In the genomic region with DNA sequence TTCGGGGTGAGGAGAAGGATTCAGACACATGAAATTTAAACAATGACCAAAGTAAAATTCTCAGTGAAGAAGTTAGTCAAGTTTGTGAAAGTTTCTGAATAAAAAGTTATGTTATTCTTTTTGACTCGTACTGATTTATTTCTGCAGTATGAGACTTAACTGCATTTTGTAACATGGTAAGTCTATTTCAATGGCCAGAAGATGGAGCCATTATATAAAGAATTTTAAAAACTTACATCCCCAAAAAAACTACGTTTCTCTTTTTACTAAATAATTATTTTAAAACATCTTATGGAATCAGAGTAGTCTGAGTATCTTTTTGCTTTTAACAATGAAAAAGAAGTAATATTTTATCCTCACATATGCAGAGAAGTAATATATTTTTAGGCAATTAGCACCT, we compare ENCODE assay signal across 18 cellular contexts. TPM values are rescaled to one million over a fixed set of nuclear protein-coding genes. Genes with fewer than 3 reads are reported as not detected.
DNase-seq lines count a peak whose midpoint lies in the region; ATAC-seq, FAIRE-seq and TF ChIP-seq lines count a peak whose summit lies in the region.
"Had no signal": no experiment of that assay in that cellular context is flagged by ENCODE, and none has a peak within 500 bp of the region (broad histone marks: within the 10 kb centered on the region; RNA-seq: fewer than 3 reads in every experiment).

No MANE protein-coding gene starts in this region.

- peak; percentile 22; the same call in 1 of the 2 replicates for TF ChIP-seq CTCF in AG04450 (IDR thresholded peaks at IDR 0.05; ENCODE audit: low read depth, low read length)
- TF ChIP-seq CTCF in LNCAP (IDR thresholded peaks at IDR 0.05): peak; percentile 39
- TF ChIP-seq CTCF in choroid plexus epithelial cell (conservative IDR thresholded peaks at IDR 0.05; ENCODE audit: low read depth, low read length): peak; percentile 40
- no peak for TF ChIP-seq CTCF in HepG2 (CRISPR knock-in tag; IDR thresholded peaks at IDR 0.05)

- FAIRE-seq in HepG2 (lab: Jason Lieb, UNC) (no peak), GM12892 (lab: Jason Lieb, UNC) (no peak)
- FAIRE-seq: keratinocyte had no signal

- no peaks in the 10 kb centered on the region for H3K79me2 ChIP-seq in HepG2 (ENCODE audit: insufficient read depth, low read length)

- H3K4me2 ChIP-seq in HepG2 (ENCODE audit: low read depth, low read length): no peak overlapping the region

- DNase-seq in AG04450 (ENCODE audit: low read depth, low spot score): no peak
- DNase-seq in choroid plexus epithelial cell (ENCODE audit: low read depth): peak; percentile 54
- DNase-seq in HepG2 (ENCODE audit: low spot score): no peak
- no peak for DNase-seq in activated CD4-positive, alpha-beta memory T cell treated with anti-CD3 and anti-CD28 coated beads, Interleukin-2, amount 10 ng/mL, durations not matched to agents 7 days and 5 days
- no peak for DNase-seq in GM12892 (ENCODE audit: insufficient read length)
- no peak for DNase-seq in NOMO-1 treated with dmso at 0.1 percent for 144 hours (lab: John Stamatoyannopoulos, UW; ENCODE audit: unreplicated experiment)
- DNase-seq: activated CD8-positive, alpha-beta T cell treated with anti-CD3 and anti-CD28 coated beads, Interleukin-2, amount 10 ng/mL, durations not matched to agents 7 days and 5 days; activated gamma-delta T cell treated with Interleukin-2 at 50 U/mL for 16 hours; NCI-H1417; NCI-H526; right cardiac atrium; SHP77; stimulated activated naive CD8-positive, alpha-beta T cell treated with anti-CD3 and anti-CD28 coated beads, Interleukin-15, Interleukin-2, amounts not matched to agents 100 U/mL and 50 U/mL, for 24 hours had no signal

- POLR2A ChIA-PET in AG04450 (lab: Yijun Ruan, JAX): no interaction called here
- POLR2A ChIA-PET in HepG2 (lab: Yijun Ruan, JAX): interaction anchor here (3.2 kb wide), 1 partner anchor 44 kb away, joined by 41 read pairs; no protein-coding TSS in a partner anchor
- POLR2A ChIA-PET in activated CD4-positive, alpha-beta memory T cell treated with anti-CD3 and anti-CD28 coated beads, Interleukin-2, amount 10 ng/mL, durations not matched to agents 7 days and 5 days (lab: Charles Lee): no interaction called here

- H3K27me3 Mint-ChIP-seq in activated CD4-positive, alpha-beta memory T cell treated with anti-CD3 and anti-CD28 coated beads, Interleukin-2, amount 10 ng/mL, durations not matched to agents 7 days and 5 days: no peaks in the 10 kb centered on the region

- no peak overlapping the region for H3K27ac ChIP-seq in AG04450 (ENCODE audit: low read depth, low read length)
- H3K27ac ChIP-seq in HepG2 (ENCODE audit: extremely low read length, insufficient read depth, low read length): no peak overlapping the region
- H3K27ac ChIP-seq: esophagus muscularis mucosa had no signal

- no peak overlapping the region for H3K4me3 ChIP-seq in AG04450 (ENCODE audit: low read depth, low read length)
- no peak overlapping the region for H3K4me3 ChIP-seq in choroid plexus epithelial cell (ENCODE audit: low read depth, low read length)
- H3K4me3 ChIP-seq in HepG2 (replicated peaks in 1 of 3; ENCODE audit: insufficient read depth in 1 of 3, low read depth in 2 of 3, low read length in 3 of 3): no peak overlapping the region
- H3K4me3 ChIP-seq: esophagus muscularis mucosa had no signal

- BruUV-seq in HepG2 (replicated peaks; lab: Mats Ljungman, UMichigan): no TSS peak

- peaks cover 42% of the 10 kb centered on the region for H3K4me1 ChIP-seq in HepG2 (ENCODE audit: insufficient read depth, low read length)
- H3K4me1 ChIP-seq: esophagus muscularis mucosa had no signal

- intact Hi-C loops in HepG2 (cut with micrococcal nuclease; ENCODE audit: unreplicated experiment): loop anchor here (2.0 kb wide), 1 partner anchor 338 kb away; no protein-coding TSS in a partner anchor

- H3K27ac Mint-ChIP-seq in activated CD4-positive, alpha-beta memory T cell treated with anti-CD3 and anti-CD28 coated beads, Interleukin-2, amount 10 ng/mL, durations not matched to agents 7 days and 5 days: no peak overlapping the region
- H3K27ac Mint-ChIP-seq: activated CD8-positive, alpha-beta T cell treated with anti-CD3 and anti-CD28 coated beads, Interleukin-2, amount 10 ng/mL, durations not matched to agents 7 days and 5 days; CD14-positive monocyte had no signal

- no peaks in the 10 kb centered on the region for H3K4me1 Mint-ChIP-seq in activated CD4-positive, alpha-beta memory T cell treated with anti-CD3 and anti-CD28 coated beads, Interleukin-2, amount 10 ng/mL, durations not matched to agents 7 days and 5 days
- H3K4me1 Mint-ChIP-seq: CD14-positive monocyte had no signal

- no peak for TF ChIP-seq RAD21 in HepG2 (CRISPR knock-in tag; IDR thresholded peaks at IDR 0.05)

- 92% methylated on average over 3 of the region's 3 CpGs for WGBS in HepG2 (ENCODE audit: low lambda C conversion rate)

- no peaks in the 10 kb centered on the region for H3K9me3 Mint-ChIP-seq in activated CD4-positive, alpha-beta memory T cell treated with anti-CD3 and anti-CD28 coated beads, Interleukin-2, amount 10 ng/mL, durations not matched to agents 7 days and 5 days
- H3K9me3 Mint-ChIP-seq: CD14-positive monocyte had no signal

- TF ChIP-seq EP300 in HepG2 (IDR thresholded peaks at IDR 0.05; ENCODE audit: low read depth in 2 of 2, low read length in 2 of 2) (no peak), HepG2 (CRISPR knock-in tag; IDR thresholded peaks at IDR 0.05; ENCODE audit: borderline replicate concordance) (no peak)

- H2AFZ ChIP-seq in HepG2 (ENCODE audit: low read length): no peak overlapping the region

- in situ Hi-C loops in HepG2 (cut with HindIII; ENCODE audit: extremely low pct_ligation_motif_present, low pct_unique_long_range_greater_than_20kb): no loop called here

- H4K20me1 ChIP-seq in HepG2 (ENCODE audit: insufficient read depth, low read length): no peaks in the 10 kb centered on the region

- ATAC-seq in HepG2 (no peak), HG02610 (IDR thresholded peaks at IDR 0.05; ENCODE audit: unreplicated experiment) (no peak)
- ATAC-seq: activated CD8-positive, alpha-beta T cell treated with anti-CD3 and anti-CD28 coated beads, Interleukin-2, amount 10 ng/mL, durations not matched to agents 7 days and 5 days; right cardiac atrium; stimulated activated naive CD8-positive, alpha-beta T cell treated with anti-CD3 and anti-CD28 coated beads, Interleukin-15, Interleukin-2, amounts not matched to agents 100 U/mL and 50 U/mL, for 24 hours had no signal

- H3K9me3 ChIP-seq in AG04450 (ENCODE audit: control insufficient read depth, insufficient read depth, low read length) (no peaks in the 10 kb centered on the region), HepG2 (ENCODE audit: low read length) (peaks cover 7% of the 10 kb centered on the region; the same call in 1 of the 2 replicates)
- H3K9me3 ChIP-seq: esophagus muscularis mucosa had no signal

- H3K9ac ChIP-seq in HepG2 (ENCODE audit: insufficient read depth, low read depth, low read length): no peak overlapping the region

- no peaks in the 10 kb centered on the region for H3K36me3 Mint-ChIP-seq in activated CD4-positive, alpha-beta memory T cell treated with anti-CD3 and anti-CD28 coated beads, Interleukin-2, amount 10 ng/mL, durations not matched to agents 7 days and 5 days (ENCODE audit: low read depth)
- H3K36me3 Mint-ChIP-seq: CD14-positive monocyte had no signal

- H3K27me3 ChIP-seq in AG04450 (ENCODE audit: control insufficient read depth, insufficient read depth, low read length): no peaks in the 10 kb centered on the region
- H3K27me3 ChIP-seq in HepG2 (ENCODE audit: control insufficient read depth in 1 of 2, insufficient read depth in 2 of 2, low read length in 2 of 2): no peaks in the 10 kb centered on the region

- no peak for TF ChIP-seq POLR2A in HepG2 (IDR thresholded peaks at IDR 0.05; ENCODE audit: insufficient read depth in 1 of 2, low read depth in 2 of 2, low read length in 2 of 2)
- TF ChIP-seq POLR2A in GM12892 (IDR thresholded peaks at IDR 0.05; ENCODE audit: low read depth, low read length): no peak

- CTCF ChIA-PET in AG04450 (lab: Charles Lee): interaction anchor here (1.0 to 5.9 kb wide), 13 partner anchors 9 to 1940 kb away, joined by 3 to 76 read pairs (median 7); no protein-coding TSS in a partner anchor
- CTCF ChIA-PET in HepG2 (lab: Yijun Ruan, JAX; ENCODE audit: low intra/inter-chr PET ratio, low total read pairs): interaction anchor here (1.2 kb wide), 1 partner anchor 205 kb away, joined by 3 read pairs; no protein-coding TSS in a partner anchor
- CTCF ChIA-PET in activated CD4-positive, alpha-beta memory T cell treated with anti-CD3 and anti-CD28 coated beads, Interleukin-2, amount 10 ng/mL, durations not matched to agents 7 days and 5 days (lab: Charles Lee): no interaction called here

- H3K4me3 Mint-ChIP-seq in activated CD4-positive, alpha-beta memory T cell treated with anti-CD3 and anti-CD28 coated beads, Interleukin-2, amount 10 ng/mL, durations not matched to agents 7 days and 5 days: no peak overlapping the region
- H3K4me3 Mint-ChIP-seq: activated CD8-positive, alpha-beta T cell treated with anti-CD3 and anti-CD28 coated beads, Interleukin-2, amount 10 ng/mL, durations not matched to agents 7 days and 5 days; CD14-positive monocyte had no signal

- no peaks in the 10 kb centered on the region for H3K36me3 ChIP-seq in HepG2 (replicated peaks in 1 of 2; ENCODE audit: control insufficient read depth in 1 of 2, insufficient read depth in 2 of 2, low read length in 2 of 2)
- H3K36me3 ChIP-seq: esophagus muscularis mucosa had no signal

RNA-seq across cellular contexts. Expression of a gene that starts 51.4 kb away (rescaled TPM):
- not detected in 2 replicates for polyA plus RNA-seq in AG04450 (2011; rRNA removed)
- polyA minus RNA-seq in AG04450 (2011; rRNA and poly(A)+ RNA removed): 0.09 TPM in 1 of 2 replicates, not detected in the other
- 19.6 and 39.4 TPM in 2 replicates for total RNA-seq in HepG2 (2016; rRNA removed; fragmentation: Illumina TruSeq; extraction: Trizol)
- total RNA-seq in HepG2 (2016; cell fraction: cytosol; rRNA removed; fragmentation: Illumina TruSeq; extraction: Trizol; ENCODE audit: low read depth): 2.4 and 3.5 TPM in 2 replicates
- total RNA-seq in HepG2 (2016; cell fraction: insoluble cytoplasmic fraction; rRNA removed; fragmentation: Illumina TruSeq; extraction: Trizol): 19.3 and 35.5 TPM in 2 replicates
- 5.8 and 8.3 TPM in 2 replicates for total RNA-seq in HepG2 (2016; cell fraction: membrane; rRNA removed; fragmentation: Illumina TruSeq; extraction: Trizol)
- 141 and 149 TPM in 2 replicates for total RNA-seq in HepG2 (2016; cell fraction: nucleus; rRNA removed; fragmentation: Illumina TruSeq; extraction: Trizol)
- polyA plus RNA-seq in HepG2 (2011; rRNA removed): 14.9 and 19.9 TPM in 2 replicates
- polyA plus RNA-seq in HepG2 (2011; cell fraction: cytosol; rRNA removed): 2.7 and 3.9 TPM in 2 replicates
- polyA plus RNA-seq in HepG2 (2011; cell fraction: nucleus; rRNA removed): 47.7 and 48.1 TPM in 2 replicates
- polyA plus RNA-seq in HepG2 (2012): 15.2 and 31.7 TPM in 2 replicates
- polyA plus RNA-seq in HepG2 (2016; cell fraction: cytosol; fragmentation: Illumina TruSeq; extraction: Trizol; ENCODE audit: low read depth): 0.17 and 0.38 TPM in 2 replicates
- polyA plus RNA-seq in HepG2 (2016; cell fraction: insoluble cytoplasmic fraction; fragmentation: Illumina TruSeq; extraction: Trizol; ENCODE audit: low read depth): 6.1 and 6.6 TPM in 2 replicates
- 0.72 and 1.3 TPM in 2 replicates for polyA plus RNA-seq in HepG2 (2016; cell fraction: membrane; fragmentation: Illumina TruSeq; extraction: Trizol; ENCODE audit: low read depth)
- 138 and 145 TPM in 2 replicates for polyA plus RNA-seq in HepG2 (2016; cell fraction: nucleus; fragmentation: Illumina TruSeq; extraction: Trizol; ENCODE audit: insufficient read depth, low read depth)
- 0.14 and 28.2 TPM in 2 replicates for polyA minus RNA-seq in HepG2 (2011; rRNA and poly(A)+ RNA removed; ENCODE audit: low replicate concordance)
- 7.8 and 8.3 TPM in 2 replicates for polyA minus RNA-seq in HepG2 (2011; cell fraction: cytosol; rRNA and poly(A)+ RNA removed)
- 174 and 195 TPM in 2 replicates for polyA minus RNA-seq in HepG2 (2011; cell fraction: nucleus; rRNA and poly(A)+ RNA removed)
- total RNA-seq in activated CD4-positive, alpha-beta memory T cell treated with anti-CD3 and anti-CD28 coated beads, Interleukin-2, amount 10 ng/mL, durations not matched to agents 7 days and 5 days: not detected
- polyA plus RNA-seq in GM12892 (2012; ENCODE audit: missing spikeins): not detected
- total RNA-seq: activated CD8-positive, alpha-beta T cell treated with anti-CD3 and anti-CD28 coated beads, Interleukin-2, amount 10 ng/mL, durations not matched to agents 7 days and 5 days had no signal
- polyA plus RNA-seq: CD14-positive monocyte, keratinocyte had no signal
